In genomic region chr19:3762501-3763459, GRCh38 we compare ENCODE assay signal across 8 cellular contexts. TPM values are rescaled to one million over a fixed set of nuclear protein-coding genes. Genes with fewer than 3 reads are reported as not detected.
DNase-seq lines count a peak whose midpoint lies in the region; ATAC-seq lines count a peak whose summit lies in the region.

Gene MRPL54 (plus strand): TSS chr19:3762682. CDS start chr19:3762701, 19 bp downstream.

- H3K4me3 ChIP-seq in NT2/D1 (ENCODE audit: insufficient read length, low read depth) (peak within 1 kb of the TSS; percentile 96), endocrine pancreas (ENCODE audit: control insufficient read depth, insufficient read depth, low read length) (peak within 1 kb of the TSS; percentile 38), mesendoderm (ENCODE audit: low read length) (peak within 1 kb of the TSS; percentile 78)

- peak; percentile 66 for ATAC-seq in GM21381 (IDR thresholded peaks at IDR 0.05; ENCODE audit: unreplicated experiment)
- ATAC-seq in activated CD8-positive, alpha-beta memory T cell treated with anti-CD3 and anti-CD28 coated beads, Interleukin-2, amount 10 ng/mL, durations not matched to agents 7 days and 5 days = peak; percentile 86

- CTCF ChIA-PET in activated CD8-positive, alpha-beta memory T cell treated with anti-CD3 and anti-CD28 coated beads, Interleukin-2, amount 10 ng/mL, durations not matched to agents 7 days and 5 days (lab: Charles Lee) = interaction anchor here (0.7 to 6.9 kb wide), 34 partner anchors 10 to 812 kb away, joined by 3 to 68 read pairs (median 4); partner anchors contain the start of genes DAPK3, EEF2, RAX2 and YJU2

- peaks cover 3% of the 10 kb centered on the region for H3K27me3 Mint-ChIP-seq in activated CD8-positive, alpha-beta memory T cell treated with anti-CD3 and anti-CD28 coated beads, Interleukin-2, amount 10 ng/mL, durations not matched to agents 7 days and 5 days

- H2AK5ac ChIP-seq in mesendoderm (ENCODE audit: low read length) = no peak within 1 kb of the TSS

- H3K27me3 ChIP-seq in NT2/D1 (ENCODE audit: insufficient read depth, insufficient read length) (no peaks in the 10 kb centered on the region), endocrine pancreas (ENCODE audit: control insufficient read depth, insufficient read depth, low read length) (no peaks in the 10 kb centered on the region), mesendoderm (ENCODE audit: insufficient read depth, low read length, poor library complexity) (no peaks in the 10 kb centered on the region)

- no peak within 1 kb of the TSS for H2BK120ac ChIP-seq in mesendoderm (ENCODE audit: low read depth, low read length)

- H3K4me1 Mint-ChIP-seq in activated CD8-positive, alpha-beta memory T cell treated with anti-CD3 and anti-CD28 coated beads, Interleukin-2, amount 10 ng/mL, durations not matched to agents 7 days and 5 days = peaks cover 41% of the 10 kb centered on the region

- peak within 1 kb of the TSS; percentile 42 for H3K4me2 ChIP-seq in mesendoderm (ENCODE audit: low read length)

- peak within 1 kb of the TSS; percentile 89 for H3K27ac ChIP-seq in mesendoderm (ENCODE audit: low read depth, low read length)

- no peaks in the 10 kb centered on the region for H3K9me3 Mint-ChIP-seq in activated CD8-positive, alpha-beta memory T cell treated with anti-CD3 and anti-CD28 coated beads, Interleukin-2, amount 10 ng/mL, durations not matched to agents 7 days and 5 days (ENCODE audit: low read depth)

- no peak within 1 kb of the TSS for H3K4ac ChIP-seq in mesendoderm (ENCODE audit: low read depth, low read length)

- H3K4me1 ChIP-seq in NT2/D1 (ENCODE audit: insufficient read depth, insufficient read length) (peaks cover 4% of the 10 kb centered on the region), endocrine pancreas (ENCODE audit: control insufficient read depth, insufficient read depth, low read length) (no peaks in the 10 kb centered on the region), mesendoderm (ENCODE audit: control insufficient read depth, low read depth, low read length) (no peaks in the 10 kb centered on the region)

- no peak within 1 kb of the TSS for H2BK5ac ChIP-seq in mesendoderm (ENCODE audit: low read length)

- H3K36me3 ChIP-seq in NT2/D1 (ENCODE audit: insufficient read depth, insufficient read length, low read length) (peaks cover 42% of the 10 kb centered on the region), endocrine pancreas (ENCODE audit: control insufficient read depth, insufficient read depth, low read length) (no peaks in the 10 kb centered on the region), mesendoderm (ENCODE audit: control insufficient read depth, insufficient read depth, low read length) (no peaks in the 10 kb centered on the region)

- no CpG with 5 or more reads among the region's 47 CpGs for WGBS in mesendoderm (ENCODE audit: extremely low coverage, insufficient coverage, low lambda C conversion rate)

- H4K5ac ChIP-seq in mesendoderm (ENCODE audit: low read length) = peak within 1 kb of the TSS; percentile 84

- H3K9me3 ChIP-seq in NT2/D1 (ENCODE audit: insufficient read depth, low read length) (no peaks in the 10 kb centered on the region), endocrine pancreas (ENCODE audit: control insufficient read depth, low read length) (no peaks in the 10 kb centered on the region)

- H3K9ac ChIP-seq in NT2/D1 (ENCODE audit: insufficient read length, low read depth) (peak within 1 kb of the TSS; percentile 99), endocrine pancreas (ENCODE audit: control insufficient read depth, insufficient read depth, low read length) (peak within 1 kb of the TSS; percentile 88), mesendoderm (ENCODE audit: low read length) (peak within 1 kb of the TSS; percentile 99)

- H3K36me3 Mint-ChIP-seq in activated CD8-positive, alpha-beta memory T cell treated with anti-CD3 and anti-CD28 coated beads, Interleukin-2, amount 10 ng/mL, durations not matched to agents 7 days and 5 days = peaks cover 6% of the 10 kb centered on the region

- peak within 1 kb of the TSS; percentile 95 for H3K4me3 Mint-ChIP-seq in activated CD8-positive, alpha-beta memory T cell treated with anti-CD3 and anti-CD28 coated beads, Interleukin-2, amount 10 ng/mL, durations not matched to agents 7 days and 5 days

- H3K23ac ChIP-seq in mesendoderm (ENCODE audit: low read length) = no peak within 1 kb of the TSS

- peaks cover 4% of the 10 kb centered on the region for H3K79me1 ChIP-seq in mesendoderm (ENCODE audit: low read length)

- DNase-seq in COR-L47 (lab: John Stamatoyannopoulos, UW) = peak; percentile 98
- peak; percentile 82 to 100 (median 100) for DNase-seq in HUDEP-2 (lab: John Stamatoyannopoulos, UW; ENCODE audit: unreplicated experiment in 76 of 76)
- DNase-seq in NT2/D1 (ENCODE audit: low read depth, low spot score) = peak; percentile 98
- DNase-seq in activated CD8-positive, alpha-beta memory T cell treated with anti-CD3 and anti-CD28 coated beads, Interleukin-2, amount 10 ng/mL, durations not matched to agents 7 days and 5 days = peak; percentile 100
- peak; percentile 99 for DNase-seq in mesendoderm
- peak; percentile 97 for DNase-seq in stimulated activated CD8-positive, alpha-beta memory T cell treated with anti-CD3 and anti-CD28 coated beads, Interleukin-15, amount 100 ng/mL, for 1 hour (ENCODE audit: low read depth)

- H4K8ac ChIP-seq in mesendoderm (ENCODE audit: low read depth, low read length) = no peak within 1 kb of the TSS

- H2BK15ac ChIP-seq in mesendoderm (replicated peaks; ENCODE audit: low read depth) = no peak within 1 kb of the TSS

- H3K56ac ChIP-seq in mesendoderm (ENCODE audit: low read length) = peak within 1 kb of the TSS; percentile 94

- peak within 1 kb of the TSS; percentile 75 for H3K18ac ChIP-seq in mesendoderm (ENCODE audit: low read length)

- peak within 1 kb of the TSS; percentile 100 for H3K27ac Mint-ChIP-seq in activated CD8-positive, alpha-beta memory T cell treated with anti-CD3 and anti-CD28 coated beads, Interleukin-2, amount 10 ng/mL, durations not matched to agents 7 days and 5 days

- peaks cover 4% of the 10 kb centered on the region for H3K79me2 ChIP-seq in mesendoderm (ENCODE audit: control insufficient read depth, insufficient read depth, low read length)

RNA-seq across cellular contexts. Expression of gene MRPL54, which starts in this region (rescaled TPM):
- total RNA-seq in activated CD8-positive, alpha-beta memory T cell treated with anti-CD3 and anti-CD28 coated beads, Interleukin-2, amount 10 ng/mL, durations not matched to agents 7 days and 5 days = 10 to 100 TPM; 74.0 to 89.8 TPM
- polyA plus RNA-seq in mesendoderm (2013, experiment 1 of 2) = 66.5 TPM
- polyA plus RNA-seq in mesendoderm (2013, experiment 2 of 2) = 68.8 TPM

Comparison
In these comparisons a context has a peak if more than half of its experiments do, and no peak if none do; other contexts are left out.
1. Peak in every context shown above with its lines: DNase-seq, ATAC-seq, H3K4me3 ChIP-seq and H3K27ac ChIP-seq.
2. H3K4me3 ChIP-seq: peak in every context shown above with its lines; median percentile 96 in NT2/D1; 78 in mesendoderm; 38 in endocrine pancreas.